Comparison of ENCODE assay signal across 31 cellular contexts in the genomic region with DNA sequence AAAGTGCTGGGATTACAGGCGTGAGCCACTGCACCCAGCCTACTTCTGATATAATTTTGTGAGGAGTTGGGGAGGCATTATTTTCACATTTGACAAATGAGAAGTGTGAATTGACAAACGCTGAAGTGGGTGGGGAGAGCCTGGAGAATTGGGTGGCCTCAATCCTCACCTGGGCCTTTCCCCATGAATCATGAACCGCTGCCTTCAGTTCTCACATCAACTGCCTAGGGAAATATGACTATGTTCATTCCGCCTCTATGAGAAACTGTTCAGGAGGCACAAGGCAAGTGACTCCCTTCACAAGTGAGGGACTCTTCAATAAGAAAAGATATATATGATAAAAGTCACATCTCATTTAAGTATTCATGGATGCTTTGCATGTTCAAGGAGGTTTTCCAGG.
"Had no signal": no experiment of that assay in that cellular context is flagged by ENCODE, and none has a peak within 500 bp of the region (broad histone marks: within the 10 kb centered on the region; RNA-seq: fewer than 3 reads in every experiment).

No MANE protein-coding gene starts in this region.

- H3K4me1 Mint-ChIP-seq: activated CD4-positive, alpha-beta T cell treated with anti-CD3 and anti-CD28 coated beads, Interleukin-2, amount 10 ng/mL, durations not matched to agents 24 days and 14 days; activated naive CD8-positive, alpha-beta T cell treated with anti-CD3 and anti-CD28 coated beads for 36 hours; activated T-helper 17 cell treated with anti-CD3 and anti-CD28 coated beads, Interleukin-2, amount 50 U/mL, for 72 hours had no signal

- H3K9me3 Mint-ChIP-seq: activated CD4-positive, alpha-beta T cell treated with anti-CD3 and anti-CD28 coated beads, Interleukin-2, amount 10 ng/mL, durations not matched to agents 24 days and 14 days; activated naive CD8-positive, alpha-beta T cell treated with anti-CD3 and anti-CD28 coated beads for 36 hours had no signal

- H3K4me2 ChIP-seq: KMS-11, PC-9 had no signal

- H3K4me3 ChIP-seq: PC-9 had no signal

- H3K9ac ChIP-seq: KMS-11 had no signal

- H3K4me3 Mint-ChIP-seq: activated CD4-positive, alpha-beta T cell treated with anti-CD3 and anti-CD28 coated beads, Interleukin-2, amount 10 ng/mL, durations not matched to agents 24 days and 14 days; activated CD8-positive, alpha-beta T cell treated with anti-CD3 and anti-CD28 coated beads for 36 hours; activated naive CD8-positive, alpha-beta T cell treated with anti-CD3 and anti-CD28 coated beads for 36 hours; activated T-cell treated with anti-CD3 and anti-CD28 coated beads, Interleukin-2, amount 50 U/mL, for 72 hours; activated T-helper 17 cell treated with anti-CD3 and anti-CD28 coated beads, Interleukin-2, amount 50 U/mL, for 72 hours had no signal

- H3K36me3 ChIP-seq: brain microvascular endothelial cell had no signal

- H2AFZ ChIP-seq: PC-9 had no signal

- H3K27me3 ChIP-seq: brain microvascular endothelial cell had no signal

- H3K27me3 Mint-ChIP-seq: activated CD4-positive, alpha-beta T cell treated with anti-CD3 and anti-CD28 coated beads, Interleukin-2, amount 10 ng/mL, durations not matched to agents 24 days and 14 days; activated CD8-positive, alpha-beta T cell treated with anti-CD3 and anti-CD28 coated beads for 36 hours; activated T-helper 17 cell treated with anti-CD3 and anti-CD28 coated beads, Interleukin-2, amount 50 U/mL, for 72 hours had no signal

- H3K27ac Mint-ChIP-seq: activated CD4-positive, alpha-beta T cell treated with anti-CD3 and anti-CD28 coated beads, Interleukin-2, amount 10 ng/mL, durations not matched to agents 24 days and 14 days; activated CD8-positive, alpha-beta T cell treated with anti-CD3 and anti-CD28 coated beads for 36 hours; activated naive CD8-positive, alpha-beta T cell treated with anti-CD3 and anti-CD28 coated beads for 36 hours; activated T-cell treated with anti-CD3 and anti-CD28 coated beads, Interleukin-2, amount 50 U/mL, for 72 hours; activated T-helper 17 cell treated with anti-CD3 and anti-CD28 coated beads, Interleukin-2, amount 50 U/mL, for 72 hours had no signal

- ATAC-seq: activated CD8-positive, alpha-beta T cell treated with anti-CD3 and anti-CD28 coated beads for 36 hours; activated T-cell treated with anti-CD3 and anti-CD28 coated beads, Interleukin-2, amount 50 U/mL, for 72 hours; activated T-helper 17 cell treated with anti-CD3 and anti-CD28 coated beads, Interleukin-2, amount 50 U/mL, for 72 hours; Right ventricle myocardium inferior; SK-N-SH treated with all-trans-retinoic acid at 6 μM for 48 hours had no signal

- H3K27ac ChIP-seq: brain microvascular endothelial cell, KMS-11, PC-9, RWPE1 had no signal

- FAIRE-seq: RCC 7860, TTC549 had no signal

- DNase-seq: activated CD4-positive, alpha-beta T cell treated with anti-CD3 and anti-CD28 coated beads, Interleukin-2, amount 10 ng/mL, durations not matched to agents 24 days and 14 days; activated CD4-positive, alpha-beta T cell treated with anti-CD3 and anti-CD28 coated beads, Interleukin-2, amount 50 U/mL, for 4 hours; activated CD8-positive, alpha-beta T cell treated with anti-CD3 and anti-CD28 coated beads for 36 hours; activated effector memory CD4-positive, alpha-beta T cell treated with anti-CD3 and anti-CD28 coated beads, Interleukin-2, amount 50 U/mL, for 16 hours; activated naive CD4-positive, alpha-beta T cell; activated naive CD4-positive, alpha-beta T cell treated with anti-CD3 and anti-CD28 coated beads, Interleukin-2, amount 50 U/mL, for 16 hours; activated naive CD8-positive, alpha-beta T cell treated with anti-CD3 and anti-CD28 coated beads for 36 hours; activated T-cell treated with anti-CD3 and anti-CD28 coated beads, Interleukin-2, amount 50 U/mL, for 1 hour; activated T-cell treated with anti-CD3 and anti-CD28 coated beads, Interleukin-2, amount 50 U/mL, for 72 hours; amniotic stem cell; aorta; brain microvascular endothelial cell; MM.1S; MV-4-11; NCI-H1092; NCI-H1436 treated with DMSO at 0.1 percent for 48 hours; NCI-H1694 treated with DMSO at 0.1 percent for 48 hours; NCI-H2029; NCI-H345; NCI-H524 treated with DMSO at 0.1 percent for 48 hours; PC-9; SIG-M5; SW 1271; T1000 had no signal
